Comparison of ENCODE assay signal across 8 cellular contexts in the genomic region with DNA sequence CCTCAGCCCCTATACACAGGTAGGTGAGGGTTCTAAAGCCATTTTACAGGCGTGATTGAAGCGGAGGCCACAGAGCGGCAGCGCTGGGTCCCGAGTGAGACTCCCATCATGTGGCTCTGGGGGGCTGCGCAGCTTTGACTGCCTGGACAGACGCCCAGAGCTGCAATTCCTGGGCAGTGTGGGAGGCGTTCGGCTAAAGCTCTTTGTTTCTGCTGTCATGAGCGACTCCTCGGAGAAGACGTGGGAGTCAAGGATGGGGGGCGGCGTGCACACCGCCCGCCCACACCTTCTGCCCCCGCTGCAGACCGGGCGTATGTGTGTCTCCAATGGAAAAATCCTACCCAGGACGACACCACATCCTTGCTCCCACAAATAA. TPM values are rescaled to one million over a fixed set of nuclear protein-coding genes. Genes with fewer than 3 reads are reported as not detected.
A peak's percentile ranks its signal among the peaks of the same experiment; 100 is the strongest.
DNase-seq lines count a peak whose midpoint lies in the region; ATAC-seq and TF ChIP-seq lines count a peak whose summit lies in the region.

No MANE protein-coding gene starts in this region.

- no peaks in the 10 kb centered on the region for H4K20me1 ChIP-seq in MM.1S (ENCODE audit: insufficient read depth, low read length)

- H3K9me2 ChIP-seq in MM.1S (replicated peaks; ENCODE audit: insufficient read depth, low read length), result no peaks in the 10 kb centered on the region

- H3K4me1 ChIP-seq in MM.1S (ENCODE audit: low read length) (no peaks in the 10 kb centered on the region), transverse colon (peaks cover 11 to 54% (median 32%) of the 10 kb centered on the region in 4 donors)

- H3K27me3 ChIP-seq in MM.1S (replicated peaks; ENCODE audit: insufficient read depth, low read length) (peaks cover 22% of the 10 kb centered on the region), transverse colon (peaks cover 46% of the 10 kb centered on the region)

- intact Hi-C loops in transverse colon (cut with DNase I; ENCODE audit: low total_unique reads), result no loop called here

- peaks cover 12% of the 10 kb centered on the region for H3K36me3 Mint-ChIP-seq in memory B cell

- no peak overlapping the region; the same call in 1 of the 2 replicates for H2AFZ ChIP-seq in MM.1S (ENCODE audit: low read length)

- H3F3A ChIP-seq in MM.1S (ENCODE audit: insufficient read depth, low read length), result no peaks in the 10 kb centered on the region

- in situ Hi-C loops in transverse colon (cut with MboI; ENCODE audit: low pct_ligation_motif_present in 1 of 4, low pct_unique_long_range_greater_than_20kb in 1 of 4, low sequenced_read_pairs in 3 of 4), result loop anchor here in 2 of 4 donors (25.0 kb wide), 2 partner anchors 182 to 207 kb away; partner anchors contain the start of gene LCLAT1 (in 1 of the 2)

- H3K9me3 ChIP-seq in MM.1S (replicated peaks; ENCODE audit: insufficient read depth, low read length) (no peaks in the 10 kb centered on the region), transverse colon (no peaks in the 10 kb centered on the region)

- no peaks in the 10 kb centered on the region for H3K79me2 ChIP-seq in MM.1S (ENCODE audit: low read length)

- TF ChIP-seq EP300 in transverse colon (IDR thresholded peaks at IDR 0.05; ENCODE audit: low read depth), result no peak

- H3K4me2 ChIP-seq in MM.1S (ENCODE audit: low read depth, low read length), result peak overlapping the region; percentile 96; the same call in 1 of the 2 replicates

- H3K9me3 Mint-ChIP-seq in memory B cell, result no peaks in the 10 kb centered on the region

- H3K4me1 Mint-ChIP-seq in memory B cell, result peaks cover 37% of the 10 kb centered on the region

- ATAC-seq in memory B cell (ENCODE audit: low read depth) (no peak), HG03097 (IDR thresholded peaks at IDR 0.05; ENCODE audit: low FRiP score, unreplicated experiment) (no peak), GM18868 (IDR thresholded peaks at IDR 0.05; ENCODE audit: unreplicated experiment) (no peak), GM18511 (IDR thresholded peaks at IDR 0.05; ENCODE audit: unreplicated experiment) (no peak)

- H3K4me3 ChIP-seq in AG09309 (ENCODE audit: control insufficient read depth, low read depth, low read length), result peak overlapping the region; percentile 89
- no peak overlapping the region for H3K4me3 ChIP-seq in MM.1S (ENCODE audit: low read length)
- H3K4me3 ChIP-seq in choroid plexus epithelial cell (ENCODE audit: low read depth, low read length), result peak overlapping the region; percentile 67
- H3K4me3 ChIP-seq in transverse colon, result peak overlapping the region; percentile 41 to 81 (median 70)

- H3K36me3 ChIP-seq in MM.1S (replicated peaks; ENCODE audit: insufficient read depth, low read length) (no peaks in the 10 kb centered on the region), transverse colon (no peaks in the 10 kb centered on the region)

- H3K27ac ChIP-seq in MM.1S (ENCODE audit: low read length), result no peak overlapping the region
- H3K27ac ChIP-seq in transverse colon, result peak overlapping the region; percentile 85 to 92 (median 90)

- no peak for DNase-seq in AG09309 (ENCODE audit: low read depth)
- DNase-seq in MM.1S, result no peak
- DNase-seq in choroid plexus epithelial cell (ENCODE audit: low read depth), result peak; percentile 51
- DNase-seq in memory B cell (ENCODE audit: low spot score in 2 of 2), result no peak
- DNase-seq in transverse colon, result no peak

- 11 to 31% methylated on average over 7 to 19 of the region's 20 CpGs for WGBS in transverse colon (ENCODE audit: low coverage in 1 of 2), 2 donors

- no peaks in the 10 kb centered on the region for H3K27me3 Mint-ChIP-seq in memory B cell

- no peak for TF ChIP-seq POLR2A in transverse colon (IDR thresholded peaks at IDR 0.05)

- H3K9ac ChIP-seq in MM.1S (ENCODE audit: low read length), result no peak overlapping the region

- H3K27ac Mint-ChIP-seq in memory B cell, result peak overlapping the region; percentile 91

- H3K4me3 Mint-ChIP-seq in memory B cell, result peak overlapping the region; percentile 97

- TF ChIP-seq CTCF in AG09309 (IDR thresholded peaks at IDR 0.05; ENCODE audit: control insufficient read depth, insufficient read depth, low read depth, low read length, missing control alignments) (no peak), MM.1S (IDR thresholded peaks at IDR 0.05; ENCODE audit: low read length) (no peak), choroid plexus epithelial cell (conservative IDR thresholded peaks at IDR 0.05; ENCODE audit: low read depth, low read length) (no peak), transverse colon (IDR thresholded peaks at IDR 0.05) (no peak)

RNA-seq across cellular contexts. Expression of gene LBH, which starts 0.9 kb away (rescaled TPM):
- total RNA-seq in transverse colon, result 10 to 100 TPM in 3 of 4 donors, 1 to 10 TPM in 1; 7.0 to 37.8 (median 16.3) TPM
